Comparison of ENCODE assay signal across 16 cellular contexts in the genomic region with DNA sequence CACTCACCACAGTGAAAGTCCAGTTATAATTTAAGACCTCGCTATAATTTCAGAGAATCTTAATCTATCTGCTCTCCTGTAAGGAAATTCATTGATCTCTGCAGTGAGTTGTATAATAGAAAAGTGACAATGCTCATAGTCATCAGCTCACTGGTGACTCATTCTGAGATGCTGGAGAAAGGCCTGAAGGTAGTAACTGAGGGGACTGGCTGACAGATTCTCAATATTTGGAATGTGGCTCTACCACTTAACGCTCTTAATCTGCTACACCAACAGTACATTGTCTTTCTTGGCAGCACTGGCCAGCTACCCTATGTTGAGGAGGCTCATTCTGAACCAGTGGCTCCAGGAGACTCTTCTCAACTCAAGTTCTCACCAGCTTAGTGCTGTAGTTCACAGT.
"Had no signal": no experiment of that assay in that cellular context is flagged by ENCODE, and none has a peak within 500 bp of the region (broad histone marks: within the 10 kb centered on the region; RNA-seq: fewer than 3 reads in every experiment).

No MANE protein-coding gene starts in this region.

- H3K36me3 Mint-ChIP-seq: activated naive CD4-positive, alpha-beta T cell treated with anti-CD3 and anti-CD28 coated beads, Interleukin-2, amount 10 ng/mL, durations not matched to agents 7 days and 5 days had no signal

- H3K4me3 ChIP-seq: cardiac muscle cell, dorsolateral prefrontal cortex, hepatocyte, prostate gland, transverse colon had no signal

- H3K27ac ChIP-seq: cardiac muscle cell, dorsolateral prefrontal cortex, hepatocyte, prostate gland, transverse colon had no signal

- H3K9me3 ChIP-seq: prostate gland, transverse colon had no signal

- H3K27me3 ChIP-seq: cardiac muscle cell, dorsolateral prefrontal cortex, hepatocyte, transverse colon had no signal

- H3K4me3 Mint-ChIP-seq: activated naive CD4-positive, alpha-beta T cell treated with anti-CD3 and anti-CD28 coated beads, Interleukin-2, amount 10 ng/mL, durations not matched to agents 7 days and 5 days had no signal

- H3K36me3 ChIP-seq: cardiac muscle cell, prostate gland, transverse colon had no signal

- DNase-seq: activated naive CD4-positive, alpha-beta T cell treated with anti-CD3 and anti-CD28 coated beads, Interleukin-2, amount 10 ng/mL, durations not matched to agents 7 days and 5 days; activated T-cell treated with anti-CD3 and anti-CD28 coated beads for 4 hours; dorsolateral prefrontal cortex; kidney; left ventricle myocardium superior; right cardiac atrium; small intestine; stimulated activated CD4-positive, alpha-beta T cell treated with anti-CD3 and anti-CD28 coated beads, Interleukin-4, amount 100 ng/mL, for 4 hours; stimulated activated CD8-positive, alpha-beta memory T cell treated with anti-CD3 and anti-CD28 coated beads, Interleukin-4, amount 100 ng/mL, for 48 hours; stimulated activated naive CD8-positive, alpha-beta T cell treated with anti-CD3 and anti-CD28 coated beads, Interleukin-15, Interleukin-2, amounts not matched to agents 100 U/mL and 50 U/mL, for 24 hours; transverse colon had no signal

- H3K4me2 ChIP-seq: hepatocyte had no signal

- H3K79me2 ChIP-seq: hepatocyte had no signal

- H3K4me1 ChIP-seq: prostate gland, transverse colon had no signal

- H3K27ac Mint-ChIP-seq: activated naive CD4-positive, alpha-beta T cell treated with anti-CD3 and anti-CD28 coated beads, Interleukin-2, amount 10 ng/mL, durations not matched to agents 7 days and 5 days had no signal

- H3K27me3 Mint-ChIP-seq: activated naive CD4-positive, alpha-beta T cell treated with anti-CD3 and anti-CD28 coated beads, Interleukin-2, amount 10 ng/mL, durations not matched to agents 7 days and 5 days had no signal

- H3K9me3 Mint-ChIP-seq: activated naive CD4-positive, alpha-beta T cell treated with anti-CD3 and anti-CD28 coated beads, Interleukin-2, amount 10 ng/mL, durations not matched to agents 7 days and 5 days had no signal

- H2AFZ ChIP-seq: hepatocyte had no signal

- ATAC-seq: activated CD4-positive, CD25-positive, alpha-beta regulatory T cell treated with anti-CD3 and anti-CD28 coated beads, Interleukin-2, amount 50 U/mL, for 24 hours; esophagus mucosa; left ventricle myocardium superior; right cardiac atrium; stimulated activated naive CD8-positive, alpha-beta T cell treated with anti-CD3 and anti-CD28 coated beads, Interleukin-15, Interleukin-2, amounts not matched to agents 100 U/mL and 50 U/mL, for 24 hours had no signal
